ENCODE assay signal across 8 cellular contexts in genomic region chr10:88389456-88389855, GRCh38.
DNase-seq lines count a peak whose midpoint lies in the region; ATAC-seq and TF ChIP-seq lines count a peak whose summit lies in the region.

No MANE protein-coding gene starts in this region.

- ATAC-seq in heart left ventricle (peak; percentile 29 to 55 (median 37)), HG03342 (IDR thresholded peaks at IDR 0.05; ENCODE audit: unreplicated experiment) (no peak)

- TF ChIP-seq CTCF in WI38 (IDR thresholded peaks at IDR 0.05; ENCODE audit: low read depth, low read length) (peak; percentile 30; the same call in 1 of the 2 replicates), heart left ventricle (IDR thresholded peaks at IDR 0.05) (peak; percentile 33 to 83 (median 62))

- H3K4me3 ChIP-seq in WI38 (ENCODE audit: low read depth, low read length): no peak overlapping the region
- H3K4me3 ChIP-seq in heart left ventricle: no peak overlapping the region

- no peaks in the 10 kb centered on the region for H3K36me3 ChIP-seq in heart left ventricle

- peak overlapping the region in 7 of 12 donors; percentile 7 to 59 (median 26) for H3K27ac ChIP-seq in heart left ventricle

- intact Hi-C loops in heart left ventricle (cut with DNase I): loop anchor here (2.0 to 10.0 kb wide), 12 partner anchors 132 to 537 kb away; partner anchors contain the start of genes KLLN (in 7 of the 10) and PTEN (in 7 of the 10)

- no peak for TF ChIP-seq POLR2A in heart left ventricle (IDR thresholded peaks at IDR 0.05)

- H3K4me1 ChIP-seq in heart left ventricle: peaks cover 0 to 55% (median 19%) of the 10 kb centered on the region in 12 donors

- DNase-seq in DMS153 treated with DMSO at 0.1 percent for 48 hours (lab: John Stamatoyannopoulos, UW; ENCODE audit: unreplicated experiment) (peak; percentile 22), DMS153 (lab: John Stamatoyannopoulos, UW) (no peak), KG1 (lab: John Stamatoyannopoulos, UW) (peak; percentile 65), heart left ventricle (peak in 2 of 5 donors; percentile 16 to 40), stromal cell of bone marrow (ENCODE audit: low read depth) (peak; percentile 57), cortex of kidney (lab: John Stamatoyannopoulos, UW) (no peak)

- 4 to 27% (median 12%) methylated on average over 3 of the region's 3 CpGs for WGBS in heart left ventricle, 4 donors

- H3K27me3 ChIP-seq in heart left ventricle: no peaks in the 10 kb centered on the region

- peaks cover 0 to 4% (median 0%) of the 10 kb centered on the region in 12 donors for H3K9me3 ChIP-seq in heart left ventricle

Comparison
In these comparisons a context has a peak if more than half of its experiments do, and no peak if none do; other contexts are left out.
1. DNase-seq: peak in DMS153 treated with DMSO at 0.1 percent for 48 hours (single experiment), KG1 (single experiment) and stromal cell of bone marrow (single experiment); none in DMS153 (single experiment) and cortex of kidney (single experiment).